11 cellular contexts compared by ENCODE assay signal in the genomic region with DNA sequence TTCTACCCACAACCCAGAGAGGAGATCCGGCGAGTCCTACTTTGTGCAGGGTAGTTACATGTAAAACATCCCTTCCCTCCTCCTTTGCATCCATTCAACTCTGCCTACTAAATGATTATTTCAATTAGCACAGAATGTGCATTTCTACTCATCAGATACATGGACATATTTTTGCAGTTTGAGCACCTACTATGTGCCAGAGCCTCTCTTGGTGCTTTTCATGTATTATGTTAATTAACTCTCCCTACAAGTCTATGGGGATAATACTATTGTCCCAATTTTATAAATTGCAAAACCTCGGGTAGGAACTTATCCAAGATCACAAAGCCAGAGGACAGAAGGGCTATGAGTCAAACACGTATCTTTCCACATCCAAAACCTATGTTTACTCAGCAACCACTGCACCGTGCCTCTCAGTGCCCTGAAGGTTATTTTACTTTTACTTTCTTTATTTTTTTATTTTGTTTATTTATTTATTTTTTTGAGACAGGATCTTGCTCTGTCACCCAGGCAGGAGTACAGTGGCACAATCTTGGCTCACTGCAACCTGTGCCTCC.
"Had no signal": no experiment of that assay in that cellular context is flagged by ENCODE, and none has a peak within 500 bp of the region (broad histone marks: within the 10 kb centered on the region; RNA-seq: fewer than 3 reads in every experiment).

No MANE protein-coding gene starts in this region.

- H3K27me3 ChIP-seq: suprapubic skin had no signal

- H3K4me3 ChIP-seq: suprapubic skin had no signal

- ATAC-seq: activated naive CD8-positive, alpha-beta T cell treated with anti-CD3 and anti-CD28 coated beads, Interleukin-2, amount 50 U/mL, for 24 hours; activated T-cell treated with anti-CD3 and anti-CD28 coated beads, Interleukin-2, amount 50 U/mL, for 4 hours; stimulated activated naive CD8-positive, alpha-beta T cell treated with anti-CD3 and anti-CD28 coated beads, Interleukin-15, Interleukin-2, amounts not matched to agents 100 U/mL and 50 U/mL, for 24 hours had no signal

- DNase-seq: activated CD4-positive, alpha-beta memory T cell treated with anti-CD3 and anti-CD28 coated beads for 36 hours; activated CD4-positive, CD25-positive, alpha-beta regulatory T cell treated with anti-CD3 and anti-CD28 coated beads, Interleukin-2, amount 50 U/mL, for 72 hours; activated gamma-delta T cell treated with Interleukin-2 at 50 U/mL for 16 hours; activated naive CD8-positive, alpha-beta T cell treated with anti-CD3 and anti-CD28 coated beads, Interleukin-2, amount 50 U/mL, for 24 hours; activated T-cell treated with anti-CD3 and anti-CD28 coated beads, Interleukin-2, amount 50 U/mL, for 4 hours; dermis blood vessel endothelial cell; head of caudate nucleus; stimulated activated CD4-positive, alpha-beta T cell treated with anti-CD3 and anti-CD28 coated beads, Interleukin-2, amount 100 ng/mL, for 48 hours; stimulated activated CD8-positive, alpha-beta memory T cell treated with anti-CD3 and anti-CD28 coated beads, Interleukin-4, amount 100 ng/mL, for 48 hours; stimulated activated naive CD8-positive, alpha-beta T cell treated with anti-CD3 and anti-CD28 coated beads, Interleukin-15, Interleukin-2, amounts not matched to agents 100 U/mL and 50 U/mL, for 24 hours had no signal

- H3K9me3 ChIP-seq: suprapubic skin had no signal

- H3K36me3 ChIP-seq: suprapubic skin had no signal

- H3K27ac ChIP-seq: suprapubic skin had no signal
